3 cellular contexts compared by ENCODE assay signal in the genomic region with DNA sequence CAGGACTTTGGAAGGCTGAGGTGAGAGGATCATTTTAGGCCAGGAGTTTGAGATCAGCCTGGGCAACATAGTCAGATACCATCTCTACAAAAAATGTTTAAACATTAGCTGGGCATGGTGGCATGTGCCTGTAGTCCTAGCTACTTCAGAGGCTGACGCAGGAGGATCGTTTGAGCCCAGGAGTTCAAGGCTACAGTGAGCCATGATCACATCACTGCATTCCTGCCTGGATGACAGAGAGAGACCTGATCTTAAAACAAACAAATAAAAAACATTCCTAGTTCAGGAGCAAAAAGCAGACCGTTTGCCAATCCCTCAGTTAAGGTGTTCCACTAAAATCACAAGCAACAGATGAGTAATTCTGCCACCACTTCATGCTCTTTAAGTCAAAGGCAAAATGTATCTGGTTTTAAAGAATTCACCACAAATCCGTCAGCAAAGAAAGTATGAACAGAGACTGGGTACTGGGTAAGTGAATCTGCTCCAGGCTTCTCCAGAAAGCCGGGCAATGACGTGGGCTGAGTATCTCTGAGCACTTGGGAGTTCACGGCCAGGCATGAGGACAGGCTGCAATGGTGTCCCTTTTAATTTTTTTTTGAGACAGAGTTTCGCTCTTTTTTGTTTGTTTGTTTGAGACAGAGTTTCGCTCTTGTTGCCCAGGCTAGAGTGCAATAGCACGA.
TF ChIP-seq lines count a peak whose summit lies in the region.

No MANE protein-coding gene starts in this region.

TF ChIP-seq in A549, 52 proteins besides CTCF, POLR2A, EP300 and RAD21:
- TF ChIP-seq NR3C1 (IDR thresholded peaks at IDR 0.05) (no peak), ZSCAN20 (CRISPR knock-in tag; IDR thresholded peaks at IDR 0.05) (no peak), JUN (IDR thresholded peaks at IDR 0.05) (no peak; a peak in 1 of 5 replicates), FOXS1 (CRISPR knock-in tag; IDR thresholded peaks at IDR 0.05) (no peak), FOSL2 (IDR thresholded peaks at IDR 0.05) (no peak), FOSL2 (CRISPR knock-in tag; IDR thresholded peaks at IDR 0.05) (peak; percentile 74), JUNB (IDR thresholded peaks at IDR 0.05) (peak; percentile 69; the same call in 1 of the 2 replicates), MAX (IDR thresholded peaks at IDR 0.05) (peak; percentile 68), GATA3 (IDR thresholded peaks at IDR 0.05; ENCODE audit: borderline replicate concordance) (peak; percentile 94), KDM1A (IDR thresholded peaks at IDR 0.05; ENCODE audit: low read depth) (no peak), E2F6 (IDR thresholded peaks at IDR 0.05; ENCODE audit: borderline replicate concordance, low read depth) (no peak), NPAS2 (CRISPR knock-in tag; IDR thresholded peaks at IDR 0.05; ENCODE audit: borderline replicate concordance) (no peak), RARB (CRISPR knock-in tag; IDR thresholded peaks at IDR 0.05) (0 out of 2 replicates have a peak, but pooled peaks have one; percentile 47), CEBPB (IDR thresholded peaks at IDR 0.05) (peak in 1 of 2 experiments; percentile 8; a peak in 1 of 4 replicates)
- TF ChIP-seq, protein P1, sequence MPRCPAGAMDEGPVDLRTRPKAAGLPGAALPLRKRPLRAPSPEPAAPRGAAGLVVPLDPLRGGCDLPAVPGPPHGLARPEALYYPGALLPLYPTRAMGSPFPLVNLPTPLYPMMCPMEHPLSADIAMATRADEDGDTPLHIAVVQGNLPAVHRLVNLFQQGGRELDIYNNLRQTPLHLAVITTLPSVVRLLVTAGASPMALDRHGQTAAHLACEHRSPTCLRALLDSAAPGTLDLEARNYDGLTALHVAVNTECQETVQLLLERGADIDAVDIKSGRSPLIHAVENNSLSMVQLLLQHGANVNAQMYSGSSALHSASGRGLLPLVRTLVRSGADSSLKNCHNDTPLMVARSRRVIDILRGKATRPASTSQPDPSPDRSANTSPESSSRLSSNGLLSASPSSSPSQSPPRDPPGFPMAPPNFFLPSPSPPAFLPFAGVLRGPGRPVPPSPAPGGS (IDR thresholded peaks at IDR 0.05), result no peak

TF ChIP-seq in K562, 482 proteins besides CTCF, POLR2A, EP300 and RAD21:
- TF ChIP-seq TEAD4 (IDR thresholded peaks at IDR 0.05; ENCODE audit: low read length), result no peak
- TF ChIP-seq TEAD4 (CRISPR knock-in tag; IDR thresholded peaks at IDR 0.05; ENCODE audit: borderline replicate concordance), result 0 out of 2 replicates have a peak, but pooled peaks have one; percentile 17
- TF ChIP-seq ZNF583 (CRISPR knock-in tag; IDR thresholded peaks at IDR 0.05), result no peak
- TF ChIP-seq ZNF764 (CRISPR knock-in tag; IDR thresholded peaks at IDR 0.05; ENCODE audit: low read depth), result 0 out of 2 replicates have a peak, but pooled peaks have one; percentile 11
- no peak for TF ChIP-seq NCOA4 (IDR thresholded peaks at IDR 0.05; ENCODE audit: partially characterized antibody)
- 0 out of 2 replicates have a peak, but pooled peaks have one; percentile 48 for TF ChIP-seq FOXP1 (CRISPR knock-in tag; IDR thresholded peaks at IDR 0.05)
- no peak for TF ChIP-seq NFATC3 (IDR thresholded peaks at IDR 0.05)

TF ChIP-seq in liver, 16 proteins besides CTCF, POLR2A, EP300 and RAD21:
- TF ChIP-seq NR2F2 (IDR thresholded peaks at IDR 0.05) (no peak), GABPA (IDR thresholded peaks at IDR 0.05 in 1 of 2, conservative IDR thresholded peaks at IDR 0.05 in 1 of 2) (no peak), RXRA (IDR thresholded peaks at IDR 0.05) (peak; percentile 70 to 79), HNF4A (conservative IDR thresholded peaks at IDR 0.05) (peak; percentile 65 to 74), YY1 (IDR thresholded peaks at IDR 0.05) (peak; percentile 47), HNF4G (IDR thresholded peaks at IDR 0.05) (no peak), FOXA1 (IDR thresholded peaks at IDR 0.05) (no peak), JUND (IDR thresholded peaks at IDR 0.05) (peak in 1 of 2 donors; percentile 53), TAF1 (conservative IDR thresholded peaks at IDR 0.05) (no peak), MAX (IDR thresholded peaks at IDR 0.05) (peak; percentile 31), FOXA2 (IDR thresholded peaks at IDR 0.05) (peak; percentile 34), EGR1 (IDR thresholded peaks at IDR 0.05; ENCODE audit: low read depth in 2 of 2) (no peak), SP1 (IDR thresholded peaks at IDR 0.05) (peak; percentile 82)
- TF ChIP-seq, protein P2, sequence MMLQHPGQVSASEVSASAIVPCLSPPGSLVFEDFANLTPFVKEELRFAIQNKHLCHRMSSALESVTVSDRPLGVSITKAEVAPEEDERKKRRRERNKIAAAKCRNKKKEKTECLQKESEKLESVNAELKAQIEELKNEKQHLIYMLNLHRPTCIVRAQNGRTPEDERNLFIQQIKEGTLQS (IDR thresholded peaks at IDR 0.05), result no peak
- TF ChIP-seq, protein P3, sequence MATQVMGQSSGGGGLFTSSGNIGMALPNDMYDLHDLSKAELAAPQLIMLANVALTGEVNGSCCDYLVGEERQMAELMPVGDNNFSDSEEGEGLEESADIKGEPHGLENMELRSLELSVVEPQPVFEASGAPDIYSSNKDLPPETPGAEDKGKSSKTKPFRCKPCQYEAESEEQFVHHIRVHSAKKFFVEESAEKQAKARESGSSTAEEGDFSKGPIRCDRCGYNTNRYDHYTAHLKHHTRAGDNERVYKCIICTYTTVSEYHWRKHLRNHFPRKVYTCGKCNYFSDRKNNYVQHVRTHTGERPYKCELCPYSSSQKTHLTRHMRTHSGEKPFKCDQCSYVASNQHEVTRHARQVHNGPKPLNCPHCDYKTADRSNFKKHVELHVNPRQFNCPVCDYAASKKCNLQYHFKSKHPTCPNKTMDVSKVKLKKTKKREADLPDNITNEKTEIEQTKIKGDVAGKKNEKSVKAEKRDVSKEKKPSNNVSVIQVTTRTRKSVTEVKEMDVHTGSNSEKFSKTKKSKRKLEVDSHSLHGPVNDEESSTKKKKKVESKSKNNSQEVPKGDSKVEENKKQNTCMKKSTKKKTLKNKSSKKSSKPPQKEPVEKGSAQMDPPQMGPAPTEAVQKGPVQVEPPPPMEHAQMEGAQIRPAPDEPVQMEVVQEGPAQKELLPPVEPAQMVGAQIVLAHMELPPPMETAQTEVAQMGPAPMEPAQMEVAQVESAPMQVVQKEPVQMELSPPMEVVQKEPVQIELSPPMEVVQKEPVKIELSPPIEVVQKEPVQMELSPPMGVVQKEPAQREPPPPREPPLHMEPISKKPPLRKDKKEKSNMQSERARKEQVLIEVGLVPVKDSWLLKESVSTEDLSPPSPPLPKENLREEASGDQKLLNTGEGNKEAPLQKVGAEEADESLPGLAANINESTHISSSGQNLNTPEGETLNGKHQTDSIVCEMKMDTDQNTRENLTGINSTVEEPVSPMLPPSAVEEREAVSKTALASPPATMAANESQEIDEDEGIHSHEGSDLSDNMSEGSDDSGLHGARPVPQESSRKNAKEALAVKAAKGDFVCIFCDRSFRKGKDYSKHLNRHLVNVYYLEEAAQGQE (IDR thresholded peaks at IDR 0.05), result peak; percentile 58
- TF ChIP-seq, protein P4, sequence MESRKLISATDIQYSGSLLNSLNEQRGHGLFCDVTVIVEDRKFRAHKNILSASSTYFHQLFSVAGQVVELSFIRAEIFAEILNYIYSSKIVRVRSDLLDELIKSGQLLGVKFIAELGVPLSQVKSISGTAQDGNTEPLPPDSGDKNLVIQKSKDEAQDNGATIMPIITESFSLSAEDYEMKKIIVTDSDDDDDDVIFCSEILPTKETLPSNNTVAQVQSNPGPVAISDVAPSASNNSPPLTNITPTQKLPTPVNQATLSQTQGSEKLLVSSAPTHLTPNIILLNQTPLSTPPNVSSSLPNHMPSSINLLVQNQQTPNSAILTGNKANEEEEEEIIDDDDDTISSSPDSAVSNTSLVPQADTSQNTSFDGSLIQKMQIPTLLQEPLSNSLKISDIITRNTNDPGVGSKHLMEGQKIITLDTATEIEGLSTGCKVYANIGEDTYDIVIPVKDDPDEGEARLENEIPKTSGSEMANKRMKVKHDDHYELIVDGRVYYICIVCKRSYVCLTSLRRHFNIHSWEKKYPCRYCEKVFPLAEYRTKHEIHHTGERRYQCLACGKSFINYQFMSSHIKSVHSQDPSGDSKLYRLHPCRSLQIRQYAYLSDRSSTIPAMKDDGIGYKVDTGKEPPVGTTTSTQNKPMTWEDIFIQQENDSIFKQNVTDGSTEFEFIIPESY (IDR thresholded peaks at IDR 0.05), result no peak
